ENCODE assay signal across 8 cellular contexts in the genomic region with DNA sequence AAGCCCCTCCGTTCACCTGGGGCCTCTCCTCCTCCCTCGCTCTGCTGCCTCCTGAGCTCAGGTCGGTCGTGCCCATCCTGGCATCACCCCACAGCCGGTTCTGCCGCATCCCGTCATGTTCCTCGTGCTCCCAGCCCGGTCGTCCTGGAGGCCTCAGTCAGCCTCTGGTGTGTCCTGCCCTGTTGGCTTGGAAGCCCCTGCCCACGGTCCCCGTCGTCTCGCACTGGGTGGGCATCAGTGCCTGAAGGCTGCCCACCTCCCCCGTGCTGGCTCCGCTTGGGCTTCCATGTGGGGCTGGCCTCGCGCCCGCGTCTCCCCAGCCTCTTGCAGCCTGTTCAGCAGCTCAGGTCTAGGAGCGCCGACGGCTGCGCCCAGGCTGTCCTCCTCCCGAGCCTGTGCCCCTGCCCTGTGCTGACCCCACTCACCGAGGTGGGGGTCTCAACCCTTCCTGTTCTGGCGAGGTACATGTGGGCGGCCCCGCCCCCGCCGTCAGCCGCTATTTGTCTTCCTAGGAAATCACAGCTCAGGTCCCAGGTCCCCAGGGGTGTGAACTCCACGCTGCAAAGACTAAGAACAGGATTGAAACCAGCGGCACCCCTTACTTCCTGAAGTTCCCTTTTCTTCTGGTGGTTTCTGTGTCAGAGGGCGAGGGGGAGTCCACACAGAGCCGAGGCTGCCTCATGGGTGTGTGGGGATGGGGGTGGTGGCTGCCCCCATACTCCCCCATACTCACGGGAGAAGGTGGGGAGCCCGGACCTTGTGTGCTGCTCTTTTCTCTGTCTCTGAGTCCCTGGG.
DNase-seq lines count a peak whose midpoint lies in the region; ATAC-seq, FAIRE-seq and TF ChIP-seq lines count a peak whose summit lies in the region.
"Not testable (repeated sequence)": the region's sequence is repeated elsewhere in the genome, so short reads cannot be mapped to it uniquely, and the experiment has no call there.

No MANE protein-coding gene starts in this region.

- POLR2A ChIA-PET in A673 (lab: Charles Lee; ENCODE audit: low non-redundant PET); activated CD8-positive, alpha-beta T cell treated with anti-CD3 and anti-CD28 coated beads for 36 hours (lab: Charles Lee): not testable (repeated sequence)

- intact Hi-C loops in A673 (cut with micrococcal nuclease; ENCODE audit: unreplicated experiment); activated CD8-positive, alpha-beta T cell treated with anti-CD3 and anti-CD28 coated beads for 36 hours (cut with micrococcal nuclease); aorta (cut with DNase I): not testable (repeated sequence)

- not testable (repeated sequence) for H3F3A ChIP-seq in OCI-LY1 (ENCODE audit: insufficient read depth, low read length)

- H3K9me2 ChIP-seq in OCI-LY1 (ENCODE audit: low read depth, low read length) = not testable (repeated sequence)

- not testable (repeated sequence) for H3K4me2 ChIP-seq in OCI-LY1 (ENCODE audit: low read length)

- not testable (repeated sequence) for H3K9me3 ChIP-seq in A673 (ENCODE audit: low read depth, low read length, poor library complexity, severe bottlenecking); OCI-LY1 (ENCODE audit: low read length); right atrium auricular region; aorta (ENCODE audit: control insufficient read depth, low read length)

- peak overlapping the region; percentile 7 for H3K4me3 ChIP-seq in A673 (ENCODE audit: low read depth, low read length, poor library complexity, severe bottlenecking)
- not testable (repeated sequence) for H3K4me3 ChIP-seq in OCI-LY1 (ENCODE audit: low read depth, low read length, poor library complexity, severe bottlenecking); right atrium auricular region; aorta (ENCODE audit: low read length in 2 of 2)

- not testable (repeated sequence) for H3K27ac Mint-ChIP-seq in activated CD8-positive, alpha-beta T cell treated with anti-CD3 and anti-CD28 coated beads for 36 hours
- peak overlapping the region; percentile 54 for H3K27ac Mint-ChIP-seq in memory B cell
- peak overlapping the region; percentile 93 for H3K27ac Mint-ChIP-seq in stimulated activated memory B cell treated with anti-CD40 and anti-IgM and Interleukin-4, amounts not matched to agents 10 μg/mL and 1 μg/mL and 100 μg/mL, for 72 hours

- CTCF ChIA-PET in A673 (lab: Charles Lee); activated CD8-positive, alpha-beta T cell treated with anti-CD3 and anti-CD28 coated beads for 36 hours (lab: Charles Lee): not testable (repeated sequence)

- peak; percentile 30 for ATAC-seq in activated CD8-positive, alpha-beta T cell treated with anti-CD3 and anti-CD28 coated beads for 36 hours
- ATAC-seq in memory B cell (ENCODE audit: low read depth) (peak; percentile 94), aorta (ENCODE audit: low FRiP score) (peak; percentile 33)
- peak; percentile 91 for ATAC-seq in stimulated activated memory B cell treated with anti-CD40 and anti-IgM and Interleukin-4, amounts not matched to agents 10 μg/mL and 1 μg/mL and 100 μg/mL, for 72 hours

- not testable (repeated sequence) for H3K36me3 ChIP-seq in A673 (ENCODE audit: insufficient read depth, low read length, poor library complexity, severe bottlenecking); OCI-LY1 (ENCODE audit: insufficient read depth, low read length); right atrium auricular region; aorta (ENCODE audit: control insufficient read depth in 1 of 2, insufficient read depth in 2 of 2, low read length in 1 of 2)

- not testable (repeated sequence) for H3K79me2 ChIP-seq in OCI-LY1 (ENCODE audit: insufficient read depth, low read length)

- not testable (repeated sequence) for H4K20me1 ChIP-seq in OCI-LY1 (ENCODE audit: insufficient read depth, low read length)

- not testable (repeated sequence) for TF ChIP-seq POLR2A in GM12891 (IDR thresholded peaks at IDR 0.05; ENCODE audit: low read depth, low read length)

- BruUV-seq in A673 (replicated peaks; lab: Mats Ljungman, UMichigan) = not testable (repeated sequence)

- H3K36me3 Mint-ChIP-seq in activated CD8-positive, alpha-beta T cell treated with anti-CD3 and anti-CD28 coated beads for 36 hours (ENCODE audit: low read depth); memory B cell: not testable (repeated sequence)
- H3K36me3 Mint-ChIP-seq in stimulated activated memory B cell treated with anti-CD40 and anti-IgM and Interleukin-4, amounts not matched to agents 10 μg/mL and 1 μg/mL and 100 μg/mL, for 72 hours = peaks cover 51% of the 10 kb centered on the region

- peak; percentile 35 for FAIRE-seq in GM12891 (lab: Jason Lieb, UNC)

- H3K9me3 Mint-ChIP-seq in activated CD8-positive, alpha-beta T cell treated with anti-CD3 and anti-CD28 coated beads for 36 hours; memory B cell; stimulated activated memory B cell treated with anti-CD40 and anti-IgM and Interleukin-4, amounts not matched to agents 10 μg/mL and 1 μg/mL and 100 μg/mL, for 72 hours: not testable (repeated sequence)

- H3K27ac ChIP-seq in A673 (ENCODE audit: low read depth, low read length, poor library complexity, severe bottlenecking) = peak overlapping the region; percentile 96
- H3K27ac ChIP-seq in OCI-LY1 (ENCODE audit: low read depth, low read length, poor library complexity, severe bottlenecking) = peak overlapping the region; percentile 49
- not testable (repeated sequence) for H3K27ac ChIP-seq in right atrium auricular region; aorta (ENCODE audit: low read depth in 1 of 2, low read length in 2 of 2)

- DNase-seq in A673 (ENCODE audit: low spot score) = peak; percentile 65
- not testable (repeated sequence) for DNase-seq in GM12891 (ENCODE audit: insufficient read length, low spot score); activated CD8-positive, alpha-beta T cell treated with anti-CD3 and anti-CD28 coated beads for 36 hours
- DNase-seq in right atrium auricular region (ENCODE audit: low spot score) = peak; percentile 21
- peak in 1 of 2 donors; percentile 20 for DNase-seq in memory B cell (ENCODE audit: low spot score in 2 of 2)
- peak in 1 of 2 donors; percentile 72 for DNase-seq in aorta

- H3K4me1 Mint-ChIP-seq in activated CD8-positive, alpha-beta T cell treated with anti-CD3 and anti-CD28 coated beads for 36 hours (ENCODE audit: low read depth) = not testable (repeated sequence)
- H3K4me1 Mint-ChIP-seq in memory B cell = peaks cover 19% of the 10 kb centered on the region
- H3K4me1 Mint-ChIP-seq in stimulated activated memory B cell treated with anti-CD40 and anti-IgM and Interleukin-4, amounts not matched to agents 10 μg/mL and 1 μg/mL and 100 μg/mL, for 72 hours = peaks cover 60% of the 10 kb centered on the region

- WGBS in aorta, 2 donors = 81 to 85% methylated on average over 34 to 38 of the region's 38 CpGs

- H3K27me3 ChIP-seq in A673 (replicated peaks; ENCODE audit: insufficient read depth, low read depth, low read length, poor library complexity); OCI-LY1 (ENCODE audit: insufficient read depth, low read length); right atrium auricular region; aorta (ENCODE audit: control insufficient read depth in 1 of 2, insufficient read depth in 2 of 2, low read length in 1 of 2): not testable (repeated sequence)

- not testable (repeated sequence) for TF ChIP-seq CTCF in A673 (conservative IDR thresholded peaks at IDR 0.05; ENCODE audit: low read depth, low read length); OCI-LY1 (IDR thresholded peaks at IDR 0.05; ENCODE audit: low read length); activated CD8-positive, alpha-beta T cell treated with anti-CD3 and anti-CD28 coated beads for 36 hours (IDR thresholded peaks at IDR 0.05); right atrium auricular region (IDR thresholded peaks at IDR 0.05)

- H3K4me3 Mint-ChIP-seq in activated CD8-positive, alpha-beta T cell treated with anti-CD3 and anti-CD28 coated beads for 36 hours = not testable (repeated sequence)
- peak overlapping the region; percentile 85 for H3K4me3 Mint-ChIP-seq in memory B cell
- peak overlapping the region; percentile 99 for H3K4me3 Mint-ChIP-seq in stimulated activated memory B cell treated with anti-CD40 and anti-IgM and Interleukin-4, amounts not matched to agents 10 μg/mL and 1 μg/mL and 100 μg/mL, for 72 hours

- H3K27me3 Mint-ChIP-seq in activated CD8-positive, alpha-beta T cell treated with anti-CD3 and anti-CD28 coated beads for 36 hours; memory B cell; stimulated activated memory B cell treated with anti-CD40 and anti-IgM and Interleukin-4, amounts not matched to agents 10 μg/mL and 1 μg/mL and 100 μg/mL, for 72 hours: not testable (repeated sequence)

- not testable (repeated sequence) for H2AFZ ChIP-seq in OCI-LY1 (ENCODE audit: low read length)

- H3K4me1 ChIP-seq in A673 (ENCODE audit: insufficient read depth, low read length, poor library complexity, severe bottlenecking) (peaks cover 30% of the 10 kb centered on the region), OCI-LY1 (ENCODE audit: insufficient read depth, low read length, severe bottlenecking) (peaks cover 12% of the 10 kb centered on the region)
- H3K4me1 ChIP-seq in right atrium auricular region; aorta (ENCODE audit: control insufficient read depth in 1 of 2, insufficient read depth in 2 of 2, low read length in 2 of 2): not testable (repeated sequence)

- not testable (repeated sequence) for H3K9ac ChIP-seq in OCI-LY1 (ENCODE audit: low read length)

Comparison
In these comparisons a context has a peak if more than half of its experiments do, and no peak if none do; other contexts are left out.
1. ATAC-seq: peak in every context shown above with its lines; median percentile 94 in memory B cell; 91 in stimulated activated memory B cell treated with anti-CD40 and anti-IgM and Interleukin-4, amounts not matched to agents 10 μg/mL and 1 μg/mL and 100 μg/mL, for 72 hours; 33 in aorta; 30 in activated CD8-positive, alpha-beta T cell treated with anti-CD3 and anti-CD28 coated beads for 36 hours.